In genomic region chr13:112643759-112644459, GRCh38 we compare ENCODE assay signal across 21 cellular contexts. TPM values are rescaled to one million over a fixed set of nuclear protein-coding genes. Genes with fewer than 3 reads are reported as not detected.
DNase-seq lines count a peak whose midpoint lies in the region; ATAC-seq, FAIRE-seq and TF ChIP-seq lines count a peak whose summit lies in the region.
"Had no signal": no experiment of that assay in that cellular context is flagged by ENCODE, and none has a peak within 500 bp of the region (broad histone marks: within the 10 kb centered on the region; RNA-seq: fewer than 3 reads in every experiment).

No MANE protein-coding gene starts in this region.

- TF ChIP-seq EP300 in Ishikawa (IDR thresholded peaks at IDR 0.05; ENCODE audit: borderline replicate concordance) = no peak

- H3K9me3 ChIP-seq in kidney (ENCODE audit: control insufficient read depth in 1 of 2, low read length in 2 of 2) = no peaks in the 10 kb centered on the region
- H3K9me3 ChIP-seq: Caco-2, colonic mucosa, heart right ventricle had no signal

- in situ Hi-C loops in ACHN (cut with HindIII; ENCODE audit: low pct_ligation_motif_present, low pct_unique_long_range_greater_than_20kb, low sequenced_read_pairs) = no loop called here

- no peak overlapping the region for H3K4me3 ChIP-seq in kidney (ENCODE audit: low read length in 2 of 2)
- H3K4me3 ChIP-seq: colonic mucosa, heart right ventricle, K562, skin epidermis had no signal

- FAIRE-seq in kidney (lab: Jason Lieb, UNC) = no peak
- FAIRE-seq: K562 had no signal

- ATAC-seq in sciatic nerve = no peak
- ATAC-seq in HG03457 (IDR thresholded peaks at IDR 0.05; ENCODE audit: unreplicated experiment) = no peak
- no peak for ATAC-seq in GM21526 (IDR thresholded peaks at IDR 0.05; ENCODE audit: low FRiP score, unreplicated experiment)
- ATAC-seq: activated CD4-positive, CD25-positive, alpha-beta regulatory T cell treated with anti-CD3 and anti-CD28 coated beads, Interleukin-2, amount 50 U/mL, for 24 hours; heart right ventricle; K562; natural killer cell; Panc1 had no signal

- no peaks in the 10 kb centered on the region for H3K36me3 ChIP-seq in kidney (ENCODE audit: control insufficient read depth in 1 of 2, insufficient read depth in 2 of 2, low read length in 2 of 2)
- H3K36me3 ChIP-seq: colonic mucosa, heart right ventricle had no signal

- no peak for TF ChIP-seq CTCF in kidney (IDR thresholded peaks at IDR 0.05; ENCODE audit: borderline replicate concordance, extremely low read depth, insufficient read depth)

- H3K9ac ChIP-seq in kidney (ENCODE audit: low read length in 2 of 2) = no peak overlapping the region

- H3K4me1 ChIP-seq in kidney (ENCODE audit: control insufficient read depth in 1 of 2, insufficient read depth in 1 of 2, low read depth in 1 of 2, low read length in 2 of 2) = peaks cover 0 to 12% of the 10 kb centered on the region in 2 donors
- H3K4me1 ChIP-seq: Caco-2, colonic mucosa had no signal

- H3K27ac ChIP-seq in kidney (ENCODE audit: low read depth in 2 of 2, low read length in 2 of 2) = peak overlapping the region in 1 of 2 donors; percentile 49
- H3K27ac ChIP-seq: colonic mucosa, heart right ventricle, skin epidermis had no signal

- DNase-seq in NCI-H510A (lab: John Stamatoyannopoulos, UW) (peak; percentile 41), kidney (peak; percentile 91), sciatic nerve (ENCODE audit: low spot score) (peak; percentile 35), ACHN (no peak)
- no peak for DNase-seq in activated CD8-positive, alpha-beta memory T cell treated with anti-CD3 and anti-CD28 coated beads, Interleukin-2, amount 50 U/mL, for 48 hours
- DNase-seq: activated naive CD8-positive, alpha-beta T cell treated with anti-CD3 and anti-CD28 coated beads for 36 hours; Caco-2; colonic mucosa; H9; heart right ventricle; natural killer cell; NCI-H2107; NCI-H82; stimulated activated CD4-positive, alpha-beta T cell treated with anti-CD3 and anti-CD28 coated beads, Interleukin-4, amount 100 ng/mL, for 1 hour had no signal

- no peak for TF ChIP-seq RAD21 in Ishikawa (IDR thresholded peaks at IDR 0.05; ENCODE audit: low read depth)

- intact Hi-C loops in kidney (cut with DNase I) = no loop called here
- intact Hi-C loops in sciatic nerve (cut with DNase I) = loop anchor here (10.0 kb wide), 1 partner anchor 231 kb away; no protein-coding TSS in a partner anchor

TF ChIP-seq in Ishikawa, 13 proteins besides CTCF, POLR2A, EP300 and RAD21:
- TF ChIP-seq NFIC (IDR thresholded peaks at IDR 0.05) (peak; percentile 41; the same call in 1 of the 2 replicates), EGR1 (IDR thresholded peaks at IDR 0.05) (no peak), TAF1 (IDR thresholded peaks at IDR 0.05; ENCODE audit: low read depth) (no peak), CEBPB (IDR thresholded peaks at IDR 0.05) (no peak)

RNA-seq across cellular contexts. Expression of gene ATP11A, which starts 45.9 kb away (rescaled TPM):
- total RNA-seq in kidney (212 TPM), sciatic nerve (75.6 TPM)
- 4.9 TPM for polyA plus RNA-seq in kidney (ENCODE audit: insufficient read depth, low read depth, low replicate concordance)

RNA-seq across cellular contexts. Expression of gene TUBGCP3, which starts 56.0 kb away (rescaled TPM):
- total RNA-seq in kidney = 33.2 TPM
- 9.1 TPM for polyA plus RNA-seq in kidney (ENCODE audit: insufficient read depth, low read depth, low replicate concordance)
- 48.9 TPM for total RNA-seq in sciatic nerve

Comparison
In these comparisons a context has a peak if more than half of its experiments do, and no peak if none do; other contexts are left out.
1. DNase-seq: peak in NCI-H510A (single experiment), kidney (single experiment) and sciatic nerve (single experiment); none in ACHN (single experiment) and activated CD8-positive, alpha-beta memory T cell treated with anti-CD3 and anti-CD28 coated beads, Interleukin-2, amount 50 U/mL, for 48 hours (single experiment).